ENCODE assay signal across 19 cellular contexts in the genomic region with DNA sequence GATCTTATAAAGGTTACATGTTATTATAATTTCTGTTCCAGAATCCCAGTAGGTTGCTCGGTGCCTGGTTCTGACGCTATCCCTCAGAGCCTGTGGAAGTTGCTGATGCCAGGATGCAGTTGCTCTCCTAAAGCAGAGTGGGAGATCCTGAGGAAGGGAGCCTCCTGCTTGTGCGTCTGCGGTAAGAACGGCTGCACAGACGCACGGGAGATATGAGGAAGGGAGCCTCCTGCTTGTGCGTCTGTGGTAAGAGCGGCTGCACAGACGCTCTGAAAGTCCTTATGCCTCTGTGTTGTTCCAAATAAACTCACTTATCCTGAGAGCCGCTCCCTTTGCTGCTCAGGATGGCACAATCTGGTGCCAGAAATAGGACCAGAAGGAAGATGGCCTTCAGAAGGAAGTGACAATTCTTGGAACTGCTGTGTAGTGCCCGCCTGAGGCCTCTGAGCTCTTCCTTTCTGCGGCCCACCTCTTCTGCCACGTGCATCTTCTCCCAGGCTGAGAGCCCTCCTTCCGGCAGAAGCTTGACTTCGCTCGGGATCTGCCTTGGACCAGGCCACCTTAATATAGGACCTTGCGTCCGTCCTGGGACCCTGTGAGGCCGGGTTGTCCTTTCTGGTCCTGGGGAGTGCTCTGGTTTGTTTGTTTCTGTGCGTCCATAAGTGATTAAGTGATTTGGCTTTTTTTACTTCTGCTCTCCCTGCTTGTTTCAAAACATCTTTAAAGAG.
"Had no signal": no experiment of that assay in that cellular context is flagged by ENCODE, and none has a peak within 500 bp of the region (broad histone marks: within the 10 kb centered on the region; RNA-seq: fewer than 3 reads in every experiment).

No MANE protein-coding gene starts in this region.

- H3K9me3 ChIP-seq: ascending aorta, gastrocnemius medialis, psoas muscle had no signal

- H3K27me3 Mint-ChIP-seq: activated CD4-positive, alpha-beta memory T cell treated with anti-CD3 and anti-CD28 coated beads for 36 hours; memory B cell; stimulated activated memory B cell treated with anti-CD40 and anti-IgM and Interleukin-4, amounts not matched to agents 10 μg/mL and 1 μg/mL and 100 μg/mL, for 72 hours had no signal

- H3K4me3 ChIP-seq: ascending aorta, gastrocnemius medialis, neural progenitor cell, psoas muscle had no signal

- H3K36me3 Mint-ChIP-seq: activated CD4-positive, alpha-beta memory T cell treated with anti-CD3 and anti-CD28 coated beads for 36 hours; neural progenitor cell had no signal

- H3K9me3 Mint-ChIP-seq: activated CD4-positive, alpha-beta memory T cell treated with anti-CD3 and anti-CD28 coated beads for 36 hours; activated T-helper 1 cell treated with anti-CD3 and anti-CD28 coated beads, Interleukin-12 subunit alpha, Interleukin-12 subunit beta, Interleukin-2, Interleukin-4 antibody, amounts not matched to agents 30 ng/mL and 10 ng/mL and 1 ng/mL, durations not matched to agents 14 hours and 24 hours and 36 hours; neural progenitor cell; T-helper 1 cell treated with Interleukin-12 subunit alpha and Interleukin-12 subunit beta and Interleukin-4 antibody, amounts not matched to agents 30 μg/mL and 1 μg/mL, for 36 hours had no signal

- H3K27ac Mint-ChIP-seq: activated CD4-positive, alpha-beta memory T cell treated with anti-CD3 and anti-CD28 coated beads for 36 hours; activated T-helper 1 cell treated with anti-CD3 and anti-CD28 coated beads, Interleukin-12 subunit alpha, Interleukin-12 subunit beta, Interleukin-2, Interleukin-4 antibody, amounts not matched to agents 30 ng/mL and 10 ng/mL and 1 ng/mL, durations not matched to agents 14 hours and 24 hours and 36 hours; neural progenitor cell; T-helper 1 cell treated with Interleukin-12 subunit alpha and Interleukin-12 subunit beta and Interleukin-4 antibody, amounts not matched to agents 30 μg/mL and 1 μg/mL, for 36 hours had no signal

- H3K4me1 Mint-ChIP-seq: neural progenitor cell had no signal

- H3K4me1 ChIP-seq: ascending aorta, gastrocnemius medialis, neural progenitor cell, psoas muscle had no signal

- H3K27me3 ChIP-seq: ascending aorta, gastrocnemius medialis, neural progenitor cell had no signal

- H3K36me3 ChIP-seq: ascending aorta, gastrocnemius medialis, neural progenitor cell had no signal

- ATAC-seq: esophagus mucosa; gastrocnemius medialis; psoas muscle; right cardiac atrium; stimulated activated memory B cell treated with anti-CD40 and anti-IgM and Interleukin-4, amounts not matched to agents 10 μg/mL and 1 μg/mL and 100 μg/mL, for 72 hours had no signal

- DNase-seq: activated CD4-positive, alpha-beta memory T cell treated with anti-CD3 and anti-CD28 coated beads for 36 hours; activated CD4-positive, alpha-beta T cell treated with anti-CD3 and anti-CD28 coated beads for 4 hours; activated naive CD4-positive, alpha-beta T cell; activated T-cell treated with anti-CD3 and anti-CD28 coated beads for 4 hours; effector CD8-positive, alpha-beta T cell; gastrocnemius medialis; head of caudate nucleus; immature natural killer cell; psoas muscle; right cardiac atrium; small intestine; stimulated activated CD4-positive, alpha-beta T cell treated with anti-CD3 and anti-CD28 coated beads, Interleukin-4, amount 100 ng/mL, for 24 hours had no signal

- H3K4me3 Mint-ChIP-seq: activated CD4-positive, alpha-beta memory T cell treated with anti-CD3 and anti-CD28 coated beads for 36 hours; activated T-helper 1 cell treated with anti-CD3 and anti-CD28 coated beads, Interleukin-12 subunit alpha, Interleukin-12 subunit beta, Interleukin-2, Interleukin-4 antibody, amounts not matched to agents 30 ng/mL and 10 ng/mL and 1 ng/mL, durations not matched to agents 14 hours and 24 hours and 36 hours; immature natural killer cell; memory B cell; neural progenitor cell; stimulated activated memory B cell treated with anti-CD40 and anti-IgM and Interleukin-4, amounts not matched to agents 10 μg/mL and 1 μg/mL and 100 μg/mL, for 72 hours; T-helper 1 cell treated with Interleukin-12 subunit alpha and Interleukin-12 subunit beta and Interleukin-4 antibody, amounts not matched to agents 30 μg/mL and 1 μg/mL, for 36 hours had no signal

- H3K27ac ChIP-seq: ascending aorta, gastrocnemius medialis, neural progenitor cell, psoas muscle had no signal
